Comparison of ENCODE assay signal across 8 cellular contexts in genomic region chr5:50441479-50441815, GRCh38. TPM values are rescaled to one million over a fixed set of nuclear protein-coding genes. Genes with fewer than 3 reads are reported as not detected.
DNase-seq lines count a peak whose midpoint lies in the region; ATAC-seq and TF ChIP-seq lines count a peak whose summit lies in the region.

No MANE protein-coding gene starts in this region.

- no peak for TF ChIP-seq POLR2A in sigmoid colon (IDR thresholded peaks at IDR 0.05)

- H3K36me3 ChIP-seq in GM23338 (ENCODE audit: insufficient read depth) (no peaks in the 10 kb centered on the region), Panc1 (ENCODE audit: control insufficient read depth, insufficient read depth, low read length) (no peaks in the 10 kb centered on the region), sigmoid colon (no peaks in the 10 kb centered on the region)

- H3F3A ChIP-seq in GM23338 (replicated peaks; ENCODE audit: low read depth): no peaks in the 10 kb centered on the region

- peaks cover 3% of the 10 kb centered on the region; the same call in 1 of the 2 replicates for H3K9me2 ChIP-seq in GM23338 (ENCODE audit: insufficient read depth)

- H2AFZ ChIP-seq in GM23338: peak overlapping the region; percentile 60

- H3K27ac ChIP-seq in GM23338 (ENCODE audit: low read depth) (peak overlapping the region; percentile 67), Panc1 (ENCODE audit: low read length) (peak overlapping the region; percentile 95), sigmoid colon (peak overlapping the region in 1 of 4 donors; percentile 20)

- POLR2A ChIA-PET in Panc1 (lab: Charles Lee): no interaction called here

- no TSS peak for BruUV-seq in Panc1 (replicated peaks; lab: Mats Ljungman, UMichigan)

- peaks cover 4% of the 10 kb centered on the region for H3K79me2 ChIP-seq in GM23338 (replicated peaks; ENCODE audit: insufficient read depth)

- intact Hi-C loops in Panc1 (cut with micrococcal nuclease; ENCODE audit: unreplicated experiment): no loop called here
- intact Hi-C loops in sigmoid colon (cut with DNase I): no loop called here

- H3K4me1 Mint-ChIP-seq in GM23338: peaks cover 17% of the 10 kb centered on the region; the same call in 2 of the 3 replicates

- DNase-seq in GM23338 (ENCODE audit: low spot score): no peak
- peak; percentile 24 for DNase-seq in Panc1 (ENCODE audit: low read depth, low spot score)
- no peak for DNase-seq in fibroblast of mammary gland (ENCODE audit: low read depth)
- no peak for DNase-seq in sigmoid colon
- no peak for DNase-seq in NCI-H2107 treated with DMSO at 0.1 percent for 48 hours (lab: John Stamatoyannopoulos, UW; ENCODE audit: unreplicated experiment)
- DNase-seq in activated gamma-delta T cell treated with Interleukin-2 at 50 U/mL for 16 hours: no peak
- DNase-seq in T-helper 9 cell: no peak
- no peak for DNase-seq in epidermal melanocyte (ENCODE audit: insufficient read length, low spot score)

- in situ Hi-C loops in Panc1 (cut with HindIII; ENCODE audit: low pct_unique_long_range_greater_than_20kb, low sequenced_read_pairs): no loop called here

- H3K4me3 Mint-ChIP-seq in GM23338: peak overlapping the region; percentile 85

- no peaks in the 10 kb centered on the region for H4K20me1 ChIP-seq in GM23338 (replicated peaks; ENCODE audit: insufficient read depth)

- no peaks in the 10 kb centered on the region for H3K27me3 ChIP-seq in GM23338 (ENCODE audit: insufficient read depth)
- no peaks in the 10 kb centered on the region for H3K27me3 ChIP-seq in Panc1 (ENCODE audit: control insufficient read depth, insufficient read depth, low read length)
- H3K27me3 ChIP-seq in sigmoid colon: peaks cover 5 to 21% (median 8%) of the 10 kb centered on the region in 3 donors

- 8 to 16% methylated on average over 8 of the region's 8 CpGs for WGBS in sigmoid colon, 2 donors

- CTCF ChIA-PET in Panc1 (lab: Charles Lee): interaction anchor here (0.8 kb wide), 1 partner anchor 310 kb away, joined by 3 read pairs; no protein-coding TSS in a partner anchor

- H3K9me3 ChIP-seq in Panc1 (ENCODE audit: control insufficient read depth, insufficient read depth, low read depth, low read length) (no peaks in the 10 kb centered on the region), sigmoid colon (no peaks in the 10 kb centered on the region)

- H3K27ac Mint-ChIP-seq in GM23338: peak overlapping the region; percentile 95

- TF ChIP-seq EP300 in sigmoid colon (IDR thresholded peaks at IDR 0.05): no peak

- peaks cover 6% of the 10 kb centered on the region for H3K27me3 Mint-ChIP-seq in GM23338 (ENCODE audit: insufficient read depth, low read depth, poor library complexity)

- H3K4me3 ChIP-seq in GM23338 (peak overlapping the region; percentile 85), Panc1 (ENCODE audit: low read depth in 2 of 2, low read length in 2 of 2) (peak overlapping the region; percentile 74 to 84), fibroblast of mammary gland (ENCODE audit: control insufficient read depth, low read depth, low read length) (peak overlapping the region; percentile 24), sigmoid colon (peak overlapping the region in 3 of 4 donors; percentile 37 to 48 (median 48))

- H3K4me1 ChIP-seq in GM23338 (ENCODE audit: insufficient read depth): peaks cover 3% of the 10 kb centered on the region; the same call in 1 of the 2 replicates
- peaks cover 4% of the 10 kb centered on the region; the same call in 1 of the 2 replicates for H3K4me1 ChIP-seq in Panc1 (ENCODE audit: control insufficient read depth, insufficient read depth, low read length)
- H3K4me1 ChIP-seq in sigmoid colon: peaks cover 0 to 8% (median 7%) of the 10 kb centered on the region in 4 donors

- ATAC-seq in GM23338: no peak
- no peak for ATAC-seq in Panc1

- no peaks in the 10 kb centered on the region for H3K36me3 Mint-ChIP-seq in GM23338 (ENCODE audit: low read depth)

- no peak for TF ChIP-seq CTCF in GM23338 (conservative IDR thresholded peaks at IDR 0.05; ENCODE audit: low read depth in 2 of 2)
- TF ChIP-seq CTCF in Panc1 (IDR thresholded peaks at IDR 0.05): no peak
- no peak for TF ChIP-seq CTCF in fibroblast of mammary gland (conservative IDR thresholded peaks at IDR 0.05; ENCODE audit: control insufficient read depth, insufficient read depth, low read depth, low read length)
- TF ChIP-seq CTCF in sigmoid colon (IDR thresholded peaks at IDR 0.05): no peak

- 0 out of 3 replicates have a peak, but pooled peaks cover 5% of the 10 kb centered on the region for H3K9me3 Mint-ChIP-seq in GM23338

- H3K4me2 ChIP-seq in GM23338: peak overlapping the region; percentile 78

TF ChIP-seq in GM23338, 12 proteins besides CTCF, POLR2A, EP300 and RAD21:
- TF ChIP-seq ZNF331 (CRISPR knock-in tag; IDR thresholded peaks at IDR 0.05; ENCODE audit: low read depth): no peak
- 0 out of 2 replicates have a peak, but pooled peaks have one; percentile 1 for TF ChIP-seq POLR2AphosphoS5 (IDR thresholded peaks at IDR 0.05; ENCODE audit: low read depth)

RNA-seq across cellular contexts. Expression of gene EMB, which starts 0.4 kb away (rescaled TPM):
- total RNA-seq in GM23338 (2014; rRNA removed; shearing (Covaris generic)): 35.5 and 40.0 TPM in 2 replicates
- polyA plus RNA-seq in GM23338 (2016; fragmentation: Nextera tagmentation; extraction: Ambion mirVana): 24.6 and 27.5 TPM in 2 replicates
- 65.9 TPM for total RNA-seq in Panc1 (2021; ENCODE audit: unreplicated experiment)
- polyA plus RNA-seq in Panc1 (2012; ENCODE audit: insufficient read length): 21.2 TPM
- 10 to 100 TPM in 3 of 4 donors, 1 to 10 TPM in 1; 4.2 to 13.2 (median 10.9) TPM for total RNA-seq in sigmoid colon
- 10 to 100 TPM in 1 of 3 donors, 1 to 10 TPM in 2; 2.3 to 16.2 (median 2.4) TPM for polyA plus RNA-seq in sigmoid colon

Comparison
In these comparisons a context has a peak if more than half of its experiments do, and no peak if none do; other contexts are left out.
1. H3K4me3 ChIP-seq: peak in every context shown above with its lines; median percentile 85 in GM23338; 79 in Panc1; 48 in sigmoid colon; 24 in fibroblast of mammary gland.